Comparison of ENCODE assay signal across 25 cellular contexts in genomic region chr5:66694036-66694435, GRCh38.
"Had no signal": no experiment of that assay in that cellular context is flagged by ENCODE, and none has a peak within 500 bp of the region (broad histone marks: within the 10 kb centered on the region; RNA-seq: fewer than 3 reads in every experiment).

No MANE protein-coding gene starts in this region.

- ATAC-seq: esophagus mucosa; gastroesophageal sphincter; heart left ventricle; left colon; left ventricle myocardium superior; lower lobe of right lung; pancreas; right lobe of liver; stimulated activated naive CD8-positive, alpha-beta T cell treated with anti-CD3 and anti-CD28 coated beads, Interleukin-15, amount 100 ng/mL, for 72 hours had no signal

- H3K27ac ChIP-seq: colonic mucosa, epithelial cell of prostate, gastroesophageal sphincter, heart left ventricle, hepatocyte, lower lobe of right lung, pancreas, right lobe of liver, suprapubic skin, vagina had no signal

- H3K9me3 ChIP-seq: colonic mucosa, gastroesophageal sphincter, lower lobe of right lung, pancreas, right lobe of liver, suprapubic skin, vagina had no signal

- H3K4me3 ChIP-seq: colonic mucosa, gastroesophageal sphincter, heart left ventricle, hepatocyte, lower lobe of right lung, pancreas, right lobe of liver, smooth muscle cell, suprapubic skin, vagina had no signal

- H3K4me1 ChIP-seq: colonic mucosa, gastroesophageal sphincter, lower lobe of right lung, right lobe of liver, suprapubic skin, vagina had no signal

- DNase-seq: colonic mucosa; effector CD8-positive, alpha-beta T cell; endodermal cell; foreskin fibroblast; heart left ventricle; left colon; left ventricle myocardium superior; lower lobe of right lung; natural killer cell; occipital lobe; pancreas; right lobe of liver; stimulated activated CD4-positive, alpha-beta T cell treated with anti-CD3 and anti-CD28 coated beads, Interleukin-12 subunit alpha, Interleukin-12 subunit beta, amount 100 ng/mL, for 4 hours; stimulated activated CD4-positive, alpha-beta T cell treated with anti-CD3 and anti-CD28 coated beads, Interleukin-1b, Interleukin-23, amount 100 ng/mL, for 48 hours; stimulated activated CD4-positive, alpha-beta T cell treated with anti-CD3 and anti-CD28 coated beads, Interleukin-4, amount 100 ng/mL, for 1 hour; stimulated activated CD8-positive, alpha-beta memory T cell treated with anti-CD3 and anti-CD28 coated beads, Interleukin-4, amount 100 ng/mL, for 48 hours; stimulated activated naive CD4-positive, alpha-beta T cell; stimulated activated naive CD8-positive, alpha-beta T cell treated with anti-CD3 and anti-CD28 coated beads, Interleukin-15, amount 100 ng/mL, for 72 hours had no signal

- H3K27me3 ChIP-seq: colonic mucosa, gastroesophageal sphincter, heart left ventricle, hepatocyte, pancreas, right lobe of liver, suprapubic skin, vagina had no signal

- H3K36me3 ChIP-seq: colonic mucosa, gastroesophageal sphincter, heart left ventricle, lower lobe of right lung, pancreas, right lobe of liver, suprapubic skin, vagina had no signal
